Comparison of ENCODE assay signal across 1 cellular context in the genomic region with DNA sequence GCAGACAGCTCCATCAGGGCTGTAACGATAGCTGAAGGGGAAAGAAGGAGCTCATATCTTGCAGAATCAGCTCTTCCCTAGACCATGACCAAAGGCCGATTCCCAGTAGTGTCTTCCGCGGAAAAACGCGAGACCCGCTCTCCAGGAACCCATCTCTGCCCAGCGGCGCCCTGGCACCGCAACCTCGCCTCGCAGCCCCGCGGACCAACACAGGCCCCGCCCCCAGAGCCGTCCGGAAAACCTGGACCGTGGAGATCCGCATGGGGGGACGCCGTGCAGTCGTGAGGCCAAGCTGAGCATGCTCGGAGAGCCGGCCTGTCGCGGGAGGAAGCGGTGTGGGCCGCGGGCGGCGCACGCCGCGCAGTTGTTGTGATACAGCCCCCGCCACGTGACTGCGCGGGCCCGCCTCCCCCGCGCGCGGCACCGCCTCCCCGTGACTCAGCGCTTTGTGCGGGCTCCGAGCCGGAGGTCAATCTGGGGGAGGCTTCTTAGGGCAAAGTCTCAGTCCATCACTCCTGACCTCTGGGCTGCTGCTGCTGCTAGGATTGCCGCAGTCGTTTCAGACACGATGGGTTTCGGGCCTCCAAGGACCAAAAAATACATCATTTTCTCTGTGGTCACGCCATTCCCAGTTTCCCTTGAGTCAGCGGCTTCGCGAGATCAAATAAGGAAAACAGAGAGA.
TF ChIP-seq lines count a peak whose summit lies in the region.

No MANE protein-coding gene starts in this region.

TF ChIP-seq in HepG2, 621 proteins besides CTCF, POLR2A, EP300 and RAD21 (continued from another document and continues in another):
- peak; percentile 97 for TF ChIP-seq ARID4A (CRISPR knock-in tag; IDR thresholded peaks at IDR 0.05; ENCODE audit: borderline replicate concordance)
- peak; percentile 98 for TF ChIP-seq ZNF558 (CRISPR knock-in tag; IDR thresholded peaks at IDR 0.05; ENCODE audit: borderline replicate concordance)
- TF ChIP-seq NCOR1 (IDR thresholded peaks at IDR 0.05; ENCODE audit: borderline replicate concordance, low read length): peak; percentile 91
- TF ChIP-seq BCL6 (CRISPR knock-in tag; IDR thresholded peaks at IDR 0.05): peak; percentile 89
- peak; percentile 97 to 98 for TF ChIP-seq HMGXB4 (CRISPR knock-in tag; IDR thresholded peaks at IDR 0.05; ENCODE audit: borderline replicate concordance in 1 of 2, low read depth in 1 of 2)
- TF ChIP-seq MBD4 (IDR thresholded peaks at IDR 0.05; ENCODE audit: borderline replicate concordance, low read length): no peak
- no peak for TF ChIP-seq ZNF383 (CRISPR knock-in tag; IDR thresholded peaks at IDR 0.05; ENCODE audit: borderline replicate concordance)
- TF ChIP-seq ZNF274 (CRISPR knock-in tag; IDR thresholded peaks at IDR 0.05): peak; percentile 98
- peak; percentile 89 for TF ChIP-seq ZNF275 (CRISPR knock-in tag; IDR thresholded peaks at IDR 0.05; ENCODE audit: borderline replicate concordance)
- TF ChIP-seq, protein P1, sequence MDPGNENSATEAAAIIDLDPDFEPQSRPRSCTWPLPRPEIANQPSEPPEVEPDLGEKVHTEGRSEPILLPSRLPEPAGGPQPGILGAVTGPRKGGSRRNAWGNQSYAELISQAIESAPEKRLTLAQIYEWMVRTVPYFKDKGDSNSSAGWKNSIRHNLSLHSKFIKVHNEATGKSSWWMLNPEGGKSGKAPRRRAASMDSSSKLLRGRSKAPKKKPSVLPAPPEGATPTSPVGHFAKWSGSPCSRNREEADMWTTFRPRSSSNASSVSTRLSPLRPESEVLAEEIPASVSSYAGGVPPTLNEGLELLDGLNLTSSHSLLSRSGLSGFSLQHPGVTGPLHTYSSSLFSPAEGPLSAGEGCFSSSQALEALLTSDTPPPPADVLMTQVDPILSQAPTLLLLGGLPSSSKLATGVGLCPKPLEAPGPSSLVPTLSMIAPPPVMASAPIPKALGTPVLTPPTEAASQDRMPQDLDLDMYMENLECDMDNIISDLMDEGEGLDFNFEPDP (CRISPR knock-in tag; conservative IDR thresholded peaks at IDR 0.05): no peak
- peak; percentile 65; the same call in 1 of the 2 replicates for TF ChIP-seq ELF4 (CRISPR knock-in tag; IDR thresholded peaks at IDR 0.05; ENCODE audit: borderline replicate concordance)
- TF ChIP-seq ZNF749 (CRISPR knock-in tag; IDR thresholded peaks at IDR 0.05; ENCODE audit: borderline replicate concordance): peak; percentile 86; the same call in 1 of the 2 replicates
- TF ChIP-seq NR2F6 (IDR thresholded peaks at IDR 0.05): peak; percentile 86
- peak; percentile 97 for TF ChIP-seq NR2F6 (CRISPR knock-in tag; IDR thresholded peaks at IDR 0.05)
- TF ChIP-seq, protein P2, sequence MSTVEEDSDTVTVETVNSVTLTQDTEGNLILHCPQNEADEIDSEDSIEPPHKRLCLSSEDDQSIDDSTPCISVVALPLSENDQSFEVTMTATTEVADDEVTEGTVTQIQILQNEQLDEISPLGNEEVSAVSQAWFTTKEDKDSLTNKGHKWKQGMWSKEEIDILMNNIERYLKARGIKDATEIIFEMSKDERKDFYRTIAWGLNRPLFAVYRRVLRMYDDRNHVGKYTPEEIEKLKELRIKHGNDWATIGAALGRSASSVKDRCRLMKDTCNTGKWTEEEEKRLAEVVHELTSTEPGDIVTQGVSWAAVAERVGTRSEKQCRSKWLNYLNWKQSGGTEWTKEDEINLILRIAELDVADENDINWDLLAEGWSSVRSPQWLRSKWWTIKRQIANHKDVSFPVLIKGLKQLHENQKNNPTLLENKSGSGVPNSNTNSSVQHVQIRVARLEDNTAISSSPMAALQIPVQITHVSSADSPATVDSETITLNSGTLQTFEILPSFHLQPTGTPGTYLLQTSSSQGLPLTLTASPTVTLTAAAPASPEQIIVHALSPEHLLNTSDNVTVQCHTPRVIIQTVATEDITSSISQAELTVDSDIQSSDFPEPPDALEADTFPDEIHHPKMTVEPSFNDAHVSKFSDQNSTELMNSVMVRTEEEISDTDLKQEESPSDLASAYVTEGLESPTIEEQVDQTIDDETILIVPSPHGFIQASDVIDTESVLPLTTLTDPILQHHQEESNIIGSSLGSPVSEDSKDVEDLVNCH (CRISPR knock-in tag; IDR thresholded peaks at IDR 0.05): no peak
- peak; percentile 78; the same call in 1 of the 2 replicates for TF ChIP-seq ZNF776 (CRISPR knock-in tag; IDR thresholded peaks at IDR 0.05)
- peak; percentile 98; the same call in 1 of the 2 replicates for TF ChIP-seq ZNF138 (CRISPR knock-in tag; IDR thresholded peaks at IDR 0.05; ENCODE audit: low read depth)
- TF ChIP-seq, protein P3, sequence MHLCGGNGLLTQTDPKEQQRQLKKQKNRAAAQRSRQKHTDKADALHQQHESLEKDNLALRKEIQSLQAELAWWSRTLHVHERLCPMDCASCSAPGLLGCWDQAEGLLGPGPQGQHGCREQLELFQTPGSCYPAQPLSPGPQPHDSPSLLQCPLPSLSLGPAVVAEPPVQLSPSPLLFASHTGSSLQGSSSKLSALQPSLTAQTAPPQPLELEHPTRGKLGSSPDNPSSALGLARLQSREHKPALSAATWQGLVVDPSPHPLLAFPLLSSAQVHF (CRISPR knock-in tag; IDR thresholded peaks at IDR 0.05): peak; percentile 97
- 0 out of 2 replicates have a peak, but pooled peaks have one; percentile 33 for TF ChIP-seq ZKSCAN5 (CRISPR knock-in tag; IDR thresholded peaks at IDR 0.05)
- peak; percentile 48 for TF ChIP-seq PTBP1 (IDR thresholded peaks at IDR 0.05; ENCODE audit: low read depth, low read length, poor library complexity, severe bottlenecking)
- TF ChIP-seq ARNT (IDR thresholded peaks at IDR 0.05): no peak
- peak; percentile 91 for TF ChIP-seq ZNF431 (CRISPR knock-in tag; IDR thresholded peaks at IDR 0.05; ENCODE audit: borderline replicate concordance, low read depth)
- TF ChIP-seq SNAPC2 (CRISPR knock-in tag; IDR thresholded peaks at IDR 0.05): peak; percentile 97; the same call in 1 of the 2 replicates
- no peak for TF ChIP-seq ZNF484 (CRISPR knock-in tag; IDR thresholded peaks at IDR 0.05; ENCODE audit: borderline replicate concordance, low read depth)
- peak; percentile 92; the same call in 1 of the 2 replicates for TF ChIP-seq ZNF510 (CRISPR knock-in tag; IDR thresholded peaks at IDR 0.05; ENCODE audit: low read depth)
- no peak for TF ChIP-seq NCOA5 (CRISPR knock-in tag; IDR thresholded peaks at IDR 0.05)
- no peak for TF ChIP-seq DPF2 (CRISPR knock-in tag; IDR thresholded peaks at IDR 0.05; ENCODE audit: borderline replicate concordance, low read depth)
- peak; percentile 92 for TF ChIP-seq U2AF1 (optimal IDR thresholded peaks at IDR 0.05; ENCODE audit: low read depth, low read length)
- peak; percentile 98; the same call in 1 of the 2 replicates for TF ChIP-seq ZNF747 (CRISPR knock-in tag; IDR thresholded peaks at IDR 0.05; ENCODE audit: borderline replicate concordance)
- TF ChIP-seq POLR2AphosphoS5 (IDR thresholded peaks at IDR 0.05; ENCODE audit: low read depth, low read length): peak; percentile 67
- TF ChIP-seq TGIF2 (CRISPR knock-in tag; IDR thresholded peaks at IDR 0.05): peak; percentile 95
- no peak; the same call in 1 of the 2 replicates for TF ChIP-seq SUZ12 (IDR thresholded peaks at IDR 0.05; ENCODE audit: low read depth, low read length)
- peak; percentile 75; the same call in 1 of the 2 replicates for TF ChIP-seq ETV5 (CRISPR knock-in tag; IDR thresholded peaks at IDR 0.05; ENCODE audit: borderline replicate concordance)
- peak; percentile 95; the same call in 1 of the 2 replicates for TF ChIP-seq MIER3 (CRISPR knock-in tag; IDR thresholded peaks at IDR 0.05; ENCODE audit: borderline replicate concordance)
- TF ChIP-seq JUND (CRISPR knock-in tag; IDR thresholded peaks at IDR 0.05): peak; percentile 94
- TF ChIP-seq TBX2 (CRISPR knock-in tag; IDR thresholded peaks at IDR 0.05; ENCODE audit: borderline replicate concordance): peak; percentile 97
- TF ChIP-seq, protein P4, sequence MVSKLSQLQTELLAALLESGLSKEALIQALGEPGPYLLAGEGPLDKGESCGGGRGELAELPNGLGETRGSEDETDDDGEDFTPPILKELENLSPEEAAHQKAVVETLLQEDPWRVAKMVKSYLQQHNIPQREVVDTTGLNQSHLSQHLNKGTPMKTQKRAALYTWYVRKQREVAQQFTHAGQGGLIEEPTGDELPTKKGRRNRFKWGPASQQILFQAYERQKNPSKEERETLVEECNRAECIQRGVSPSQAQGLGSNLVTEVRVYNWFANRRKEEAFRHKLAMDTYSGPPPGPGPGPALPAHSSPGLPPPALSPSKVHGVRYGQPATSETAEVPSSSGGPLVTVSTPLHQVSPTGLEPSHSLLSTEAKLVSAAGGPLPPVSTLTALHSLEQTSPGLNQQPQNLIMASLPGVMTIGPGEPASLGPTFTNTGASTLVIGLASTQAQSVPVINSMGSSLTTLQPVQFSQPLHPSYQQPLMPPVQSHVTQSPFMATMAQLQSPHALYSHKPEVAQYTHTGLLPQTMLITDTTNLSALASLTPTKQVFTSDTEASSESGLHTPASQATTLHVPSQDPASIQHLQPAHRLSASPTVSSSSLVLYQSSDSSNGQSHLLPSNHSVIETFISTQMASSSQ (IDR thresholded peaks at IDR 0.05; ENCODE audit: low read depth): no peak; the same call in 1 of the 2 replicates
- TF ChIP-seq, protein P4 (CRISPR knock-in tag; IDR thresholded peaks at IDR 0.05; ENCODE audit: borderline replicate concordance): peak; percentile 94
- TF ChIP-seq CHD4 (IDR thresholded peaks at IDR 0.05; ENCODE audit: borderline replicate concordance, low read length): no peak
- TF ChIP-seq ZNF788 (CRISPR knock-in tag; IDR thresholded peaks at IDR 0.05; ENCODE audit: borderline replicate concordance): peak; percentile 99
- no peak; the same call in 1 of the 2 replicates for TF ChIP-seq CEBPB (IDR thresholded peaks at IDR 0.05; ENCODE audit: borderline replicate concordance, low read depth, low read length)
- no peak; the same call in 1 of the 2 replicates for TF ChIP-seq KLF9 (CRISPR knock-in tag; IDR thresholded peaks at IDR 0.05; ENCODE audit: low read depth)
- peak; percentile 35; the same call in 1 of the 2 replicates for TF ChIP-seq ZNF569 (CRISPR knock-in tag; IDR thresholded peaks at IDR 0.05; ENCODE audit: borderline replicate concordance)
- peak; percentile 73 for TF ChIP-seq RFX5 (IDR thresholded peaks at IDR 0.05; ENCODE audit: low read depth, low read length)
- TF ChIP-seq ZFP41 (CRISPR knock-in tag; IDR thresholded peaks at IDR 0.05; ENCODE audit: borderline replicate concordance): no peak
- no peak for TF ChIP-seq ZNF577 (CRISPR knock-in tag; IDR thresholded peaks at IDR 0.05; ENCODE audit: borderline replicate concordance, low read depth)
- TF ChIP-seq MAFG (CRISPR knock-in tag; IDR thresholded peaks at IDR 0.05): peak; percentile 99
